ENCODE assay signal across 1 cellular context in genomic region chr17:49843774-49844350, GRCh38.
TF ChIP-seq lines count a peak whose summit lies in the region.

No MANE protein-coding gene starts in this region.

TF ChIP-seq in H1, 55 proteins besides CTCF, POLR2A, EP300 and RAD21 (continued from another document):
- no peak for TF ChIP-seq RNF2 (IDR thresholded peaks at IDR 0.05; ENCODE audit: borderline replicate concordance, low read depth, low read length, missing control alignments, poor library complexity, severe bottlenecking)
- no peak for TF ChIP-seq RBBP5 (IDR thresholded peaks at IDR 0.05; ENCODE audit: borderline replicate concordance, low read depth, low read length)
- no peak for TF ChIP-seq HDAC2 (IDR thresholded peaks at IDR 0.05; ENCODE audit: borderline replicate concordance in 1 of 2, low read depth in 2 of 2, low read length in 2 of 2)
- TF ChIP-seq JUND (IDR thresholded peaks at IDR 0.05; ENCODE audit: low read length) = no peak
- no peak for TF ChIP-seq HDAC6 (IDR thresholded peaks at IDR 0.05; ENCODE audit: low read depth, low read length)
- TF ChIP-seq SUZ12 (IDR thresholded peaks at IDR 0.05; ENCODE audit: low read length) = no peak
- TF ChIP-seq SP4 (IDR thresholded peaks at IDR 0.05; ENCODE audit: low read length) = no peak
- TF ChIP-seq USF2 (IDR thresholded peaks at IDR 0.05; ENCODE audit: low read length) = no peak
- TF ChIP-seq NRF1 (IDR thresholded peaks at IDR 0.05; ENCODE audit: low read depth, low read length) = no peak
- no peak for TF ChIP-seq EGR1 (IDR thresholded peaks at IDR 0.05; ENCODE audit: borderline replicate concordance, low read depth, low read length)
